8 cellular contexts compared by ENCODE assay signal in genomic region chr2:237475704-237476107, GRCh38.
DNase-seq lines count a peak whose midpoint lies in the region; ATAC-seq and TF ChIP-seq lines count a peak whose summit lies in the region.

No MANE protein-coding gene starts in this region.

- H3K9ac ChIP-seq in OCI-LY3 (ENCODE audit: low read length) = peak overlapping the region; percentile 90

- H3K36me3 ChIP-seq in OCI-LY3 (replicated peaks; ENCODE audit: low read depth, low read length) = no peaks in the 10 kb centered on the region

- peak overlapping the region; percentile 92 for H2AFZ ChIP-seq in OCI-LY3 (ENCODE audit: low read depth, low read length)

- no peaks in the 10 kb centered on the region for H4K20me1 ChIP-seq in OCI-LY3 (ENCODE audit: insufficient read depth, low read length)

- ATAC-seq in GM21526 (IDR thresholded peaks at IDR 0.05; ENCODE audit: low FRiP score, unreplicated experiment) (no peak), GM21737 (IDR thresholded peaks at IDR 0.05; ENCODE audit: unreplicated experiment) (no peak)

- H3K79me2 ChIP-seq in OCI-LY3 (ENCODE audit: low read length) = no peaks in the 10 kb centered on the region

- H3K9me3 ChIP-seq in OCI-LY3 (ENCODE audit: insufficient read depth, low read length) = no peaks in the 10 kb centered on the region

- peak overlapping the region; percentile 93 for H3K4me2 ChIP-seq in OCI-LY3 (ENCODE audit: low read length)

- H3K27me3 ChIP-seq in OCI-LY3 (ENCODE audit: low read depth, low read length) = peaks cover 10% of the 10 kb centered on the region

- DNase-seq in NCI-H2171 treated with DMSO at 0.1 percent for 48 hours (lab: John Stamatoyannopoulos, UW) (peak; percentile 35), NCI-H2171 (lab: John Stamatoyannopoulos, UW) (no peak), astrocyte of the cerebellum (ENCODE audit: low read depth) (no peak), kidney glomerular epithelial cell (lab: John Stamatoyannopoulos, UW) (peak; percentile 63)
- DNase-seq in stimulated activated CD4-positive, alpha-beta T cell treated with anti-CD3 and anti-CD28 coated beads, Interleukin-4, amount 100 ng/mL, for 1 hour = peak; percentile 42

- in situ Hi-C loops in astrocyte of the cerebellum (cut with HindIII; ENCODE audit: low sequenced_read_pairs) = no loop called here

- no peak overlapping the region for H3K27ac ChIP-seq in OCI-LY3 (ENCODE audit: low read length)

- H3K4me1 ChIP-seq in OCI-LY3 (ENCODE audit: low read length) = peaks cover 13% of the 10 kb centered on the region

- TF ChIP-seq CTCF in OCI-LY3 (IDR thresholded peaks at IDR 0.05; ENCODE audit: low read depth, low read length) (no peak; the same call in 1 of the 2 replicates), astrocyte of the cerebellum (IDR thresholded peaks at IDR 0.05; ENCODE audit: low read depth, low read length, missing control alignments) (no peak)

- H3K4me3 ChIP-seq in OCI-LY3 (ENCODE audit: low read length) (peak overlapping the region; percentile 90), astrocyte of the cerebellum (ENCODE audit: low read depth, low read length) (peak overlapping the region; percentile 42)

Comparison
In these comparisons a context has a peak if more than half of its experiments do, and no peak if none do; other contexts are left out.
1. DNase-seq: peak in NCI-H2171 treated with DMSO at 0.1 percent for 48 hours (single experiment), kidney glomerular epithelial cell (single experiment) and stimulated activated CD4-positive, alpha-beta T cell treated with anti-CD3 and anti-CD28 coated beads, Interleukin-4, amount 100 ng/mL, for 1 hour (single experiment); none in NCI-H2171 (single experiment) and astrocyte of the cerebellum (single experiment).